20 cellular contexts compared by ENCODE assay signal in the genomic region with DNA sequence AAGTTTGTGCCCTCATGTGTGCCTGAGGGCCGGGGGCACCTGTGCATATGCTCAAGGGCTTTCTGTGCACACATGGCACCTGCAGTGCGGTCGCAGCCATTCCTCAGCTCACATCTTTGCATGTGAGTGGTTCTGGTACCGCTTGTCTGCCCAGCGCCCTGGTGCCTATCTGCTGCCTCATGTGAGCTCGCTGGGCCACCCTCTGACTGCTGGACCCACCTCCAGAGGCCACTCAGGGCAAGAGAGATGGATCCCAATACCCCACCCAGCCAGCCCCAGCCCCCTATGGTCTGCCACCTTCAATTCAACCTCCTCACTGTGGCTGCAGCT. TPM values are rescaled to one million over a fixed set of nuclear protein-coding genes. Genes with fewer than 3 reads are reported as not detected.
DNase-seq lines count a peak whose midpoint lies in the region; ATAC-seq and TF ChIP-seq lines count a peak whose summit lies in the region.
"Had no signal": no experiment of that assay in that cellular context is flagged by ENCODE, and none has a peak within 500 bp of the region (broad histone marks: within the 10 kb centered on the region; RNA-seq: fewer than 3 reads in every experiment).

No MANE protein-coding gene starts in this region.

- H3K36me3 ChIP-seq in Peyer's patch (no peaks in the 10 kb centered on the region), lower lobe of right lung (peaks cover 3% of the 10 kb centered on the region), aorta (ENCODE audit: control insufficient read depth in 1 of 2, insufficient read depth in 2 of 2, low read length in 1 of 2) (no peaks in the 10 kb centered on the region)
- H3K36me3 ChIP-seq: sigmoid colon had no signal

- no peak overlapping the region for H3K4me3 Mint-ChIP-seq in activated CD4-positive, alpha-beta T cell treated with anti-CD3 and anti-CD28 coated beads for 36 hours
- H3K4me3 Mint-ChIP-seq: H9, nephron had no signal

- no peaks in the 10 kb centered on the region for H3K9me3 ChIP-seq in Peyer's patch
- H3K9me3 ChIP-seq in lower lobe of right lung, result no peaks in the 10 kb centered on the region
- no peaks in the 10 kb centered on the region for H3K9me3 ChIP-seq in aorta (ENCODE audit: control insufficient read depth, low read length)
- H3K9me3 ChIP-seq: sigmoid colon had no signal

- POLR2A ChIA-PET in activated CD4-positive, alpha-beta T cell treated with anti-CD3 and anti-CD28 coated beads for 36 hours (lab: Charles Lee), result no interaction called here

- TF ChIP-seq POLR2A in Peyer's patch (IDR thresholded peaks at IDR 0.05), result no peak

- H3K36me3 Mint-ChIP-seq in activated CD4-positive, alpha-beta T cell treated with anti-CD3 and anti-CD28 coated beads for 36 hours (ENCODE audit: low read depth), result no peaks in the 10 kb centered on the region

- H3K4me1 ChIP-seq in Peyer's patch (peaks cover 0 to 44% (median 5%) of the 10 kb centered on the region in 4 donors), lower lobe of right lung (no peaks in the 10 kb centered on the region), aorta (ENCODE audit: control insufficient read depth in 1 of 2, insufficient read depth in 2 of 2, low read length in 2 of 2) (no peaks in the 10 kb centered on the region)
- H3K4me1 ChIP-seq: parathyroid adenoma, sigmoid colon had no signal

- ATAC-seq in activated CD4-positive, alpha-beta T cell treated with anti-CD3 and anti-CD28 coated beads for 36 hours, result no peak
- no peak for ATAC-seq in lower lobe of right lung
- peak; percentile 14 for ATAC-seq in aorta (ENCODE audit: low FRiP score)
- no peak for ATAC-seq in HG02840 (IDR thresholded peaks at IDR 0.05; ENCODE audit: low FRiP score, unreplicated experiment)

- no peak for TF ChIP-seq CTCF in Peyer's patch (IDR thresholded peaks at IDR 0.05)
- TF ChIP-seq CTCF in lower lobe of right lung (IDR thresholded peaks at IDR 0.05), result no peak

- no peaks in the 10 kb centered on the region for H3K9me3 Mint-ChIP-seq in activated CD4-positive, alpha-beta T cell treated with anti-CD3 and anti-CD28 coated beads for 36 hours (ENCODE audit: low read depth)
- H3K9me3 Mint-ChIP-seq: H9, nephron had no signal

- H3K4me1 Mint-ChIP-seq in activated CD4-positive, alpha-beta T cell treated with anti-CD3 and anti-CD28 coated beads for 36 hours, result no peaks in the 10 kb centered on the region
- H3K4me1 Mint-ChIP-seq: nephron had no signal

- H3K27ac Mint-ChIP-seq in activated CD4-positive, alpha-beta T cell treated with anti-CD3 and anti-CD28 coated beads for 36 hours, result peak overlapping the region; percentile 48
- H3K27ac Mint-ChIP-seq: H9, nephron had no signal

- DNase-seq in activated CD4-positive, alpha-beta T cell treated with anti-CD3 and anti-CD28 coated beads for 36 hours, result no peak
- DNase-seq in activated CD4-positive, alpha-beta T cell treated with anti-CD3 and anti-CD28 coated beads, Interleukin-2, amount 50 U/mL, for 4 hours, result no peak
- DNase-seq in Peyer's patch (peak in 2 of 3 donors; percentile 81 to 84), lower lobe of right lung (peak; percentile 44), aorta (peak; percentile 34 to 72), HK-2 (ENCODE audit: unreplicated experiment) (no peak)
- no peak for DNase-seq in central memory CD4-positive, alpha-beta T cell
- DNase-seq: activated CD4-positive, CD25-positive, alpha-beta regulatory T cell treated with anti-CD3 and anti-CD28 coated beads, Interleukin-2, amount 50 U/mL, for 72 hours; activated naive CD4-positive, alpha-beta T cell treated with anti-CD3 and anti-CD28 coated beads, Interleukin-2, amount 50 U/mL, for 16 hours; H9; NCI-H1694; NCI-H2171; NCI-H524; sigmoid colon had no signal

- intact Hi-C loops in activated CD4-positive, alpha-beta T cell treated with anti-CD3 and anti-CD28 coated beads for 36 hours (cut with DNase I, micrococcal nuclease), result loop anchor here in 1 of 2 experiments (5.0 kb wide), 1 partner anchor 140 kb away; the partner anchor contains the start of gene TRAF3
- intact Hi-C loops in lower lobe of right lung (cut with DNase I) (no loop called here), aorta (cut with DNase I) (loop anchor here (2.0 to 10.0 kb wide), 2 partner anchors 146 to 222 kb away; no protein-coding TSS in a partner anchor)

- H3K27me3 ChIP-seq in Peyer's patch (no peaks in the 10 kb centered on the region), lower lobe of right lung (ENCODE audit: low read depth) (no peaks in the 10 kb centered on the region), aorta (ENCODE audit: control insufficient read depth in 1 of 2, insufficient read depth in 2 of 2, low read length in 1 of 2) (no peaks in the 10 kb centered on the region)

- peak overlapping the region in 2 of 4 donors; percentile 68 to 77 for H3K27ac ChIP-seq in Peyer's patch
- H3K27ac ChIP-seq in lower lobe of right lung, result no peak overlapping the region
- H3K27ac ChIP-seq in aorta (ENCODE audit: low read depth in 1 of 2, low read length in 2 of 2), result no peak overlapping the region
- H3K27ac ChIP-seq: parathyroid adenoma, RWPE1, sigmoid colon had no signal

- 92 to 96% methylated on average over 6 of the region's 6 CpGs for WGBS in aorta, 2 donors

- CTCF ChIA-PET in activated CD4-positive, alpha-beta T cell treated with anti-CD3 and anti-CD28 coated beads for 36 hours (lab: Charles Lee), result interaction anchor here (1.0 to 1.6 kb wide), 3 partner anchors 221 to 224 kb away, joined by 3 to 6 read pairs (median 5); no protein-coding TSS in a partner anchor

- H3K4me3 ChIP-seq in Peyer's patch (no peak overlapping the region), lower lobe of right lung (no peak overlapping the region), aorta (ENCODE audit: low read length in 2 of 2) (no peak overlapping the region)
- H3K4me3 ChIP-seq: K562, sigmoid colon had no signal

- H3K27me3 Mint-ChIP-seq in activated CD4-positive, alpha-beta T cell treated with anti-CD3 and anti-CD28 coated beads for 36 hours, result no peaks in the 10 kb centered on the region

RNA-seq across cellular contexts. Expression of gene AMN, which starts 5.4 kb away (rescaled TPM):
- total RNA-seq in activated CD4-positive, alpha-beta T cell treated with anti-CD3 and anti-CD28 coated beads for 36 hours, result under 1 TPM; 0.23 to 0.53 TPM
- 1,000 to 10,000 TPM in 1 of 4 donors, 100 to 1,000 TPM in 2, 10 to 100 TPM in 1; 89.1 to 1,110 (median 806) TPM for total RNA-seq in Peyer's patch
- total RNA-seq in lower lobe of right lung, result 13.7 TPM
- total RNA-seq in aorta, result under 1 TPM; 0.16 to 0.48 TPM
- polyA plus RNA-seq in aorta, result 1 to 10 TPM in 1 of 2 donors, under 1 TPM in 1; 0.20 to 8.8 TPM
- total RNA-seq: cardiac septum, sigmoid colon had no signal
- polyA plus RNA-seq: K562 had no signal

Comparison
In these comparisons a context has a peak if more than half of its experiments do, and no peak if none do; other contexts are left out.
1. DNase-seq: peak in Peyer's patch (2 of 3), lower lobe of right lung (single experiment) and aorta (2 of 2); none in activated CD4-positive, alpha-beta T cell treated with anti-CD3 and anti-CD28 coated beads for 36 hours (single experiment), activated CD4-positive, alpha-beta T cell treated with anti-CD3 and anti-CD28 coated beads, Interleukin-2, amount 50 U/mL, for 4 hours (0 of 2), HK-2 (single experiment) and central memory CD4-positive, alpha-beta T cell (single experiment).